In the genomic region with DNA sequence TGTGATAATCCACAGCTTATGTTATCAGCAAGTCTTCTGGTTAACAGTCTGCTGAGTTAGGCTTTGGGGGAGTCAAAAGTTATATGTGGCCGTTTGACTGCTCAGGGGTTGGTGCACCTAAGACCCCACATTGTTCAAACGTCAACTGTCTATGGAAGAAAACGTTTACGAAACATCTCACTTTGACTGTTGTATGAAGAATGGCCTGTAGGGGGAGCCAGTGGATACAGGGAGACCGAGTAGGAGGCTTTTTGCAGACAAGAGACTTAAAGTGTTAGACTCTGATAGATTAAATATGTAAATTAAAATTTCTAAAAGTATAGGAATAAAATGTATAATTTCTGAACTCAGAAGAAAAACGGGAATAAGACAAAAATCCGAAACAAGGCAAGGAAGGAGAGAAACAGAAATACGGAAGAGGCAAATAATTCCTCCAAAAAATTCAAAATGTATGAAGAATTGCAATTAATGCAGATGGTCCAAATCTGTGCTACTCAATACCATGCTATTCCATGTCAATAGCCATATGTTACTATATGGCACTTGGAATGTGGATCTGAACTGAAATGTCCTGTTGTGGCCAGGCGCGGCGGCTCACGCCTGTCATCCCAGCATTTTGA, we compare ENCODE assay signal across 8 cellular contexts. TPM values are rescaled to one million over a fixed set of nuclear protein-coding genes. Genes with fewer than 3 reads are reported as not detected.
A peak's percentile ranks its signal among the peaks of the same experiment; 100 is the strongest.
DNase-seq lines count a peak whose midpoint lies in the region; ATAC-seq and TF ChIP-seq lines count a peak whose summit lies in the region.

No MANE protein-coding gene starts in this region.

- no peak overlapping the region for H2BK15ac ChIP-seq in H9 (ENCODE audit: low read depth, low read length)

- H3K4me3 ChIP-seq in AG10803 (ENCODE audit: low read length) (no peak overlapping the region), lower lobe of right lung (no peak overlapping the region)

- no CpG with 5 or more reads among the region's 12 CpGs for WGBS in H9 (ENCODE audit: extremely low coverage, insufficient read length, low lambda C conversion rate)

- no peak overlapping the region for H3K4ac ChIP-seq in H9 (ENCODE audit: low read depth, low read length)

- DNase-seq in AG10803 (ENCODE audit: low read depth): peak; percentile 69
- DNase-seq in H9: peak; percentile 55
- DNase-seq in NCI-H524 treated with DMSO at 0.1 percent for 48 hours (lab: John Stamatoyannopoulos, UW): peak; percentile 30
- peak; percentile 87 for DNase-seq in activated CD4-positive, alpha-beta T cell treated with anti-CD3 and anti-CD28 coated beads for 48 hours
- DNase-seq in dedifferentiated amniotic fluid mesenchymal stem cell (ENCODE audit: extremely low spot score): peak; percentile 80
- no peak for DNase-seq in lower lobe of right lung
- peak; percentile 44 for DNase-seq in stimulated activated CD8-positive, alpha-beta memory T cell treated with anti-CD3 and anti-CD28 coated beads, Interleukin-12 subunit alpha, Interleukin-12 subunit beta, amount 100 ng/mL, for 4 hours (ENCODE audit: low read depth)

- H2BK120ac ChIP-seq in H9 (ENCODE audit: low read depth, low read length, poor library complexity, severe bottlenecking): no peak overlapping the region

- H3T11ph ChIP-seq in H9 (ENCODE audit: low read length): no peak overlapping the region

- H3K23ac ChIP-seq in H9 (ENCODE audit: insufficient read length, low read depth, low read length): no peak overlapping the region

- H3K9me3 ChIP-seq in H9 (ENCODE audit: control insufficient read depth, low read depth, low read length) (no peaks in the 10 kb centered on the region), lower lobe of right lung (no peaks in the 10 kb centered on the region)

- intact Hi-C loops in lower lobe of right lung (cut with DNase I): no loop called here

- no peak overlapping the region for H2BK12ac ChIP-seq in H9 (ENCODE audit: insufficient read length, low read depth, low read length)

- TF ChIP-seq CTCF in AG10803 (conservative IDR thresholded peaks at IDR 0.05; ENCODE audit: low read length) (peak; percentile 96), H9 (conservative IDR thresholded peaks at IDR 0.05) (peak; percentile 87), lower lobe of right lung (IDR thresholded peaks at IDR 0.05) (peak; percentile 77)

- no peak overlapping the region for H2AFZ ChIP-seq in H9 (ENCODE audit: low read length)

- H4K5ac ChIP-seq in H9 (ENCODE audit: insufficient read length, low read depth, low read length): no peak overlapping the region

- H3K36me3 Mint-ChIP-seq in H9 (ENCODE audit: insufficient read depth in 1 of 3, low read depth in 3 of 3): peaks cover 0 to 8% (median 0%) of the 10 kb centered on the region in 3 experiments; a peak in 3 of 7 replicates

- no peak overlapping the region for H2BK5ac ChIP-seq in H9 (ENCODE audit: insufficient read length, low read length)

- no peaks in the 10 kb centered on the region for H3K36me3 ChIP-seq in lower lobe of right lung

- peaks cover 26 to 59% of the 10 kb centered on the region in 2 experiments for H3K9me3 Mint-ChIP-seq in H9

- no peak overlapping the region for H2BK20ac ChIP-seq in H9 (ENCODE audit: low read depth, low read length, poor library complexity, severe bottlenecking)

- H3K27ac ChIP-seq in H9 (ENCODE audit: insufficient read length, low read depth, low read length) (no peak overlapping the region), lower lobe of right lung (no peak overlapping the region)

- H3K27ac Mint-ChIP-seq in H9: no peak overlapping the region

- no peak overlapping the region for H3K18ac ChIP-seq in H9 (ENCODE audit: insufficient read length, low read depth, low read length)

- H3K9ac ChIP-seq in H9 (ENCODE audit: extremely low read depth, insufficient read length, low read length): no peak overlapping the region

- no peak overlapping the region for H4K8ac ChIP-seq in H9 (replicated peaks; ENCODE audit: insufficient read length, low read depth, low read length)

- no peaks in the 10 kb centered on the region for H3K23me2 ChIP-seq in H9 (ENCODE audit: insufficient read length, low read depth, low read length, poor library complexity, severe bottlenecking)

- H3K4me1 ChIP-seq in H9 (ENCODE audit: insufficient read depth, low read length) (no peaks in the 10 kb centered on the region), lower lobe of right lung (no peaks in the 10 kb centered on the region)

- H3K4me2 ChIP-seq in H9 (ENCODE audit: insufficient read depth, insufficient read length, low read length): no peak overlapping the region

- H3K27me3 Mint-ChIP-seq in H9 (ENCODE audit: low read depth): peaks cover 20% of the 10 kb centered on the region

- no peak overlapping the region for H4K91ac ChIP-seq in H9 (ENCODE audit: insufficient read length, low read depth, low read length)

- H4K20me1 ChIP-seq in H9 (ENCODE audit: control insufficient read depth, insufficient read depth, insufficient read length): no peaks in the 10 kb centered on the region

- no peaks in the 10 kb centered on the region for H3K79me1 ChIP-seq in H9 (ENCODE audit: insufficient read depth, low read depth, low read length, poor library complexity, severe bottlenecking)

- ATAC-seq in lower lobe of right lung (peak; percentile 85 to 92), HG02623 (IDR thresholded peaks at IDR 0.05; ENCODE audit: unreplicated experiment) (no peak)

- no peak overlapping the region for H2AK5ac ChIP-seq in H9 (ENCODE audit: insufficient read length, low read length)

- no peak overlapping the region for H3K56ac ChIP-seq in H9 (ENCODE audit: insufficient read length, low read depth, low read length)

- no peak overlapping the region for H3K14ac ChIP-seq in H9 (ENCODE audit: insufficient read depth, low read length)

- no peaks in the 10 kb centered on the region for H3K4me1 Mint-ChIP-seq in H9

- H3K27me3 ChIP-seq in H9 (ENCODE audit: insufficient read depth, low read length): no peaks in the 10 kb centered on the region
- no peaks in the 10 kb centered on the region for H3K27me3 ChIP-seq in lower lobe of right lung (ENCODE audit: low read depth)

- H3K79me2 ChIP-seq in H9 (ENCODE audit: insufficient read depth, low read length): no peaks in the 10 kb centered on the region

- no peak overlapping the region for H3K4me3 Mint-ChIP-seq in H9

RNA-seq across cellular contexts. Expression of a gene that starts 37.8 kb away (rescaled TPM):
- not detected in 2 replicates for total RNA-seq in H9 (2021)
- 3.3 TPM for total RNA-seq in lower lobe of right lung

RNA-seq across cellular contexts. Expression of a gene that starts 41.2 kb away (rescaled TPM):
- total RNA-seq in H9 (2021) (1.2 and 1.3 TPM in 2 replicates), lower lobe of right lung (2.6 TPM)
